In the genomic region with DNA sequence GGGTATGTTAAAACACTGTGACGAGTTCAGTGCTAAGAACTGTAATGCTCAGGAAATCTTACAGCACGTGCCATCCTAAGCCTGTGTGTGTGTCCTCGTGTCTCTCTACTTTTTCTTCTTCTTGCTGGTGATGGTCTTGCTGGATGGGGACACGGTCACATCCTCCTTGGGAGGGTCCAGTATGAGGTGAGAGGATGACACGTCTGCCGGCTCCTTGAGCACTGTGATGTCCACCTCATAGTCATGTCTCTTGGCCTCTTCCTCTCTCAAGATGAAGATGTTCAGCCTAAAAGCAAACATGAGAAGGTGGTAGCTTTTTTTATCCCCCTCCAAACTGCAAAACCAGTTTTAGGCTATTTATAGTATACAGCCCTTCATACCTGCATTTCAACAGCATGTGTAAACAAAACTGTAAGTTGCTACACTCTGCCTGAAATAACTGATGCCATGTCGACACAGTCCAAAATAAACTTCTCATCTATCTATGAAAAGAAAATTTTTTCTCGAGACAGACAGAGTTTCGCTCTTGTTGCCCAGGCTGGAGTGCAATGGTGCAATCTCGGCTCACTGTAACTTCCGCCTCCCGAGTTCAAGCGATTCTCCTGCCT, we compare ENCODE assay signal across 15 cellular contexts. TPM values are rescaled to one million over a fixed set of nuclear protein-coding genes. Genes with fewer than 3 reads are reported as not detected.
"Had no signal": no experiment of that assay in that cellular context is flagged by ENCODE, and none has a peak within 500 bp of the region (broad histone marks: within the 10 kb centered on the region; RNA-seq: fewer than 3 reads in every experiment).

No MANE protein-coding gene starts in this region.

RNA-seq across cellular contexts. Expression of a gene that starts 44.1 kb away (rescaled TPM):
- total RNA-seq: activated B cell treated with CpG ODN at 0.5 μM for 24 hours; activated CD4-positive, alpha-beta memory T cell treated with anti-CD3 and anti-CD28 coated beads for 36 hours; activated naive CD4-positive, alpha-beta T cell treated with anti-CD3 and anti-CD28 coated beads for 36 hours; activated naive CD8-positive, alpha-beta T cell treated with anti-CD3 and anti-CD28 coated beads for 36 hours; aorta; astrocyte; body of pancreas had no signal

RNA-seq across cellular contexts. Expression of a gene that starts 45.8 kb away (rescaled TPM):
- total RNA-seq: activated B cell treated with CpG ODN at 0.5 μM for 24 hours; activated CD4-positive, alpha-beta memory T cell treated with anti-CD3 and anti-CD28 coated beads for 36 hours; activated CD4-positive, alpha-beta T cell treated with anti-CD3 and anti-CD28 coated beads, Interleukin-2, amount 10 ng/mL, durations not matched to agents 24 days and 14 days; activated CD8-positive, alpha-beta memory T cell treated with anti-CD3 and anti-CD28 coated beads for 36 hours; activated CD8-positive, alpha-beta T cell treated with anti-CD3 and anti-CD28 coated beads for 36 hours; activated naive CD4-positive, alpha-beta T cell treated with anti-CD3 and anti-CD28 coated beads for 36 hours; activated naive CD4-positive, alpha-beta T cell treated with anti-CD3 and anti-CD28 coated beads, Interleukin-2, amount 50 U/mL, for 72 hours; activated naive CD8-positive, alpha-beta T cell treated with anti-CD3 and anti-CD28 coated beads for 36 hours; activated T-helper 1 cell treated with anti-CD3 and anti-CD28 coated beads, Interleukin-12 subunit alpha, Interleukin-12 subunit beta, Interleukin-2, Interleukin-4 antibody, amounts not matched to agents 30 ng/mL and 10 ng/mL and 1 ng/mL, durations not matched to agents 14 hours and 24 hours and 36 hours; activated T-helper 17 cell treated with anti-CD3 and anti-CD28 coated beads, Interleukin-2, amount 50 U/mL, for 72 hours; adrenal gland; aorta; astrocyte; body of pancreas; cardiac muscle cell had no signal
